1 cellular context compared by ENCODE assay signal in the genomic region with DNA sequence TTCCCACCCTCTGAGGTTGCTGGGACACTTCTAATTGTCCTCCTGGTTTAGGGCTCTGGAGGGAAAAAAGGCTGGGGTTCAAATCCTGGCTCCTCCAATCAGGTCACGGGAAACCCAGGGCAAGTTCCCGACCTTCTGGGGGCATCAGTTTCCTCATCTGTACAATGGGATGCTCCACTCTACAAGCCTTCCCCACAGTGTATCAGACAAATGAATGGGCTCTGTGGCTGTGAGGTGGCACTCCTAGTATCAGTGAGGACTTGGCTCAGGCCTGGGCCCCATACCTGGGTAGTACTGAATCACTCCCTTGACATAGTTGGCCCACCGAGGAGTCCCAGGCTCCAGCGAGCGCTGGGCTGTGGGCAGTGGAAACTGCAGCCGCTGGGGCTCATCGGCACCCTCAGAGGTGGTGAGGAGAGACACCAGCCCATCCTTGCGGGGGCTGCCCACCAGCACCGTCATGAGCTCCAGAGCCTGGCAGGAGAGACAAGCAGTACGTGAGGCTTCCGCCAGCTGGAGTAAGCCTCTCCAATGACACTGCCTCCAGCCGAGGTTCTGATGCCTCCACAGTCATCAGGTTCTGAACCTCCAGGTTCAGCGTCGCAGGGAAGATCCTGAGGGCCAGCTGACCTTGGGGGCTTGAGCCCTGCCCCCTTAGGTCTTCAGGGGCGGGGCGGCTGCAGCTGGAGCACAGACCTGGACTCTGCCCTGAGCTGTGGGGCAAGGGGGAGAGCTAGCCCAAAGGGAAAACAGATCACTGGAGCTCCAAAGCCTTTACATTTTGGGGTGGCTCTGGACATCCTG.
TF ChIP-seq lines count a peak whose summit lies in the region.

No MANE protein-coding gene starts in this region.

TF ChIP-seq in IMR-90, 13 proteins besides CTCF, POLR2A, EP300 and RAD21:
- TF ChIP-seq RCOR1 (IDR thresholded peaks at IDR 0.05; ENCODE audit: insufficient replicate concordance, low read length) (no peak), BHLHE40 (IDR thresholded peaks at IDR 0.05; ENCODE audit: low read depth, low read length) (no peak), MXI1 (IDR thresholded peaks at IDR 0.05; ENCODE audit: borderline replicate concordance, low read depth, low read length) (no peak)
